Comparison of ENCODE assay signal across 17 cellular contexts in the genomic region with DNA sequence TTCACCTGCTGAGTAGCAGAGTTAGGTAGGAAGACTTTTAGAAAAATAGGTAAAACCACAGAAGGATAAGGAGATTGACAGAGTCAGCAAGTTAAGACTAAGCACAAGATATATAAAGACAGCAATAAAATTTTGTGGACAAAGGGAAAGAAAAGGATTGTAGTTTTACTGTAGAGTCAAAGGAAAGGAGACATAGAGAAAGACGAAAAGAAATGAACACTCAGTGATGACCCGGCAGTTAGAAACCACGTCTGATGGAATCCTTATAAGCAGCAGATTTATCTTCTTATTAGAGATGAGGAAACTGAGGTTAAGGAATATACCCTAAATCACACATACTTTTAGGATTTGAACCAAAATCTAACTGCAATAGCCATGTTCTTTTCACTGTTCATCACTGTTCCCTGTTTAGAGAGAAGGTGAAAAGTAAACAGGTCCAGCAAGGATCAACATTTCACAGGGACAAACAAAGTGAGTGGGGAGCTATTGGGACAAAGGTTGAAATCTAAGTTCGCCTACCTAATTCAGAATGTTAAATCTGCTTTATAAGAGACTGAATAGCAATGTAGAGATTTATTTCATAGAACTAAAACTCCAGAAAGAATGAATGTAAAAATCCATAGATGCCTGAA. TPM values are rescaled to one million over a fixed set of nuclear protein-coding genes. Genes with fewer than 3 reads are reported as not detected.
A peak's percentile ranks its signal among the peaks of the same experiment; 100 is the strongest.
DNase-seq lines count a peak whose midpoint lies in the region; ATAC-seq and TF ChIP-seq lines count a peak whose summit lies in the region.
"Had no signal": no experiment of that assay in that cellular context is flagged by ENCODE, and none has a peak within 500 bp of the region (broad histone marks: within the 10 kb centered on the region; RNA-seq: fewer than 3 reads in every experiment).

No MANE protein-coding gene starts in this region.

- no peak overlapping the region for H3K4me3 Mint-ChIP-seq in nephron
- H3K4me3 Mint-ChIP-seq: GM23338 had no signal

- H3K4me1 Mint-ChIP-seq in nephron: peaks cover 10% of the 10 kb centered on the region

- H3K9me3 ChIP-seq in esophagus squamous epithelium: no peaks in the 10 kb centered on the region
- H3K9me3 ChIP-seq: SJSA1 had no signal

- intact Hi-C loops in Right ventricle myocardium superior (cut with DNase I): no loop called here
- intact Hi-C loops in Right ventricle myocardium inferior (cut with DNase I): no loop called here
- intact Hi-C loops in esophagus squamous epithelium (cut with DNase I): no loop called here

- H3K27me3 Mint-ChIP-seq in nephron (ENCODE audit: low read depth): no peaks in the 10 kb centered on the region

- 84 to 85% methylated on average over 4 of the region's 4 CpGs for whole genome bisulfite sequencing in esophagus squamous epithelium, 2 donors

- peaks cover 3% of the 10 kb centered on the region for H3K9me3 Mint-ChIP-seq in nephron

- H3K4me3 ChIP-seq in esophagus squamous epithelium: no peak overlapping the region
- H3K4me3 ChIP-seq: BLaER1 treated with 17β-estradiol and CSF1 and Interleukin-3, amounts not matched to agents 10 nM and 100 nM; GM23338; SJSA1 had no signal

- no peaks in the 10 kb centered on the region for H3K36me3 ChIP-seq in esophagus squamous epithelium
- H3K36me3 ChIP-seq: BLaER1 treated with 17β-estradiol and CSF1 and Interleukin-3, amounts not matched to agents 10 nM and 100 nM; SJSA1 had no signal

- ATAC-seq in Right ventricle myocardium superior (ENCODE audit: poor library complexity) (peak; percentile 12), Right ventricle myocardium inferior (no peak), GM21360 (IDR thresholded peaks at IDR 0.05; ENCODE audit: unreplicated experiment) (no peak), HG02981 (IDR thresholded peaks at IDR 0.05; ENCODE audit: unreplicated experiment) (no peak)
- ATAC-seq: GM23338 had no signal

- TF ChIP-seq CTCF in esophagus squamous epithelium (IDR thresholded peaks at IDR 0.05) (no peak), nephron (IDR thresholded peaks at IDR 0.05; ENCODE audit: unreplicated experiment in 3 of 3) (no peak)

- DNase-seq in Right ventricle myocardium superior (no peak), Right ventricle myocardium inferior (ENCODE audit: missing footprints) (no peak), esophagus squamous epithelium (lab: John Stamatoyannopoulos, UW) (no peak), anterior cingulate cortex (lab: John Stamatoyannopoulos, UW) (no peak), dedifferentiated amniotic fluid mesenchymal stem cell (ENCODE audit: extremely low spot score) (no peak)
- DNase-seq: 8988T, DMS53, NCI-H1417 treated with DMSO at 0.1 percent for 48 hours, NCI-H2029, NCI-H2171 treated with DMSO at 0.1 percent for 48 hours, NCI-H510A had no signal

- no peak for TF ChIP-seq POLR2A in esophagus squamous epithelium (IDR thresholded peaks at IDR 0.05)

- H3K27ac Mint-ChIP-seq in nephron: peak overlapping the region in 2 of 3 experiments; percentile 30 to 86

- peak overlapping the region in 3 of 4 donors; percentile 50 to 76 (median 75) for H3K27ac ChIP-seq in esophagus squamous epithelium
- H3K27ac ChIP-seq: SJSA1 had no signal

- no peaks in the 10 kb centered on the region for H3K36me3 Mint-ChIP-seq in nephron (ENCODE audit: low read depth)

- no peaks in the 10 kb centered on the region for H3K27me3 ChIP-seq in esophagus squamous epithelium
- H3K27me3 ChIP-seq: BLaER1 treated with 17β-estradiol and CSF1 and Interleukin-3, amounts not matched to agents 10 nM and 100 nM; SJSA1 had no signal

- H3K4me1 ChIP-seq in esophagus squamous epithelium: peaks cover 6 to 85% (median 39%) of the 10 kb centered on the region in 3 donors
- H3K4me1 ChIP-seq: SJSA1 had no signal

RNA-seq across cellular contexts. Expression of a gene that starts 6.8 kb away (rescaled TPM):
- total RNA-seq in Right ventricle myocardium superior: 2.7 TPM
- total RNA-seq in Right ventricle myocardium inferior: 2.8 TPM
- total RNA-seq in esophagus squamous epithelium: 10 to 100 TPM; 23.1 to 40.7 (median 27.8) TPM
